In genomic region chr16:2529061-2529931, GRCh38 we compare ENCODE assay signal across 13 cellular contexts. TPM values are rescaled to one million over a fixed set of nuclear protein-coding genes. Genes with fewer than 3 reads are reported as not detected.
A peak's percentile ranks its signal among the peaks of the same experiment; 100 is the strongest.
DNase-seq lines count a peak whose midpoint lies in the region; FAIRE-seq and TF ChIP-seq lines count a peak whose summit lies in the region.
"Had no signal": no experiment of that assay in that cellular context is flagged by ENCODE, and none has a peak within 500 bp of the region (broad histone marks: within the 10 kb centered on the region; RNA-seq: fewer than 3 reads in every experiment).

No MANE protein-coding gene starts in this region.

- H3K27me3 ChIP-seq in neutrophil, result no peaks in the 10 kb centered on the region
- H3K27me3 ChIP-seq: Peyer's patch had no signal

- H3K36me3 ChIP-seq in neutrophil, result peaks cover 39% of the 10 kb centered on the region

- intact Hi-C loops in activated CD4-positive, alpha-beta memory T cell treated with anti-CD3 and anti-CD28 coated beads for 36 hours (cut with micrococcal nuclease), result no loop called here

- no peak overlapping the region for H3K27ac Mint-ChIP-seq in activated CD4-positive, alpha-beta memory T cell treated with anti-CD3 and anti-CD28 coated beads for 36 hours

- POLR2A ChIA-PET in activated CD4-positive, alpha-beta memory T cell treated with anti-CD3 and anti-CD28 coated beads for 36 hours (lab: Charles Lee), result interaction anchor here (5.1 kb wide), 1 partner anchor 10 kb away, joined by 43 read pairs; the partner anchor contains the start of gene AMDHD2

- peak overlapping the region; percentile 97 for H3K27ac ChIP-seq in neutrophil
- H3K27ac ChIP-seq: Peyer's patch had no signal

- H3K27me3 Mint-ChIP-seq in activated CD4-positive, alpha-beta memory T cell treated with anti-CD3 and anti-CD28 coated beads for 36 hours, result no peaks in the 10 kb centered on the region
- H3K27me3 Mint-ChIP-seq: activated naive CD8-positive, alpha-beta T cell treated with anti-CD3 and anti-CD28 coated beads, Interleukin-2, amount 10 ng/mL, durations not matched to agents 7 days and 5 days had no signal

- H3K36me3 Mint-ChIP-seq in activated CD4-positive, alpha-beta memory T cell treated with anti-CD3 and anti-CD28 coated beads for 36 hours, result peaks cover 8% of the 10 kb centered on the region

- no peaks in the 10 kb centered on the region for H3K9me3 Mint-ChIP-seq in activated CD4-positive, alpha-beta memory T cell treated with anti-CD3 and anti-CD28 coated beads for 36 hours
- H3K9me3 Mint-ChIP-seq: activated naive CD8-positive, alpha-beta T cell treated with anti-CD3 and anti-CD28 coated beads, Interleukin-2, amount 10 ng/mL, durations not matched to agents 7 days and 5 days had no signal

- H3K4me1 Mint-ChIP-seq in activated CD4-positive, alpha-beta memory T cell treated with anti-CD3 and anti-CD28 coated beads for 36 hours (ENCODE audit: low read depth), result peaks cover 17% of the 10 kb centered on the region

- TF ChIP-seq CTCF in epithelial cell of esophagus (IDR thresholded peaks at IDR 0.05; ENCODE audit: insufficient read depth, low read depth, low read length, missing control alignments), result peak; percentile 7
- no peak for TF ChIP-seq CTCF in neutrophil (IDR thresholded peaks at IDR 0.05)

- no peak for TF ChIP-seq POLR2A in GM12891 (IDR thresholded peaks at IDR 0.05; ENCODE audit: low read depth, low read length)

- peaks cover 56 to 65% of the 10 kb centered on the region in 2 experiments for H3K4me1 ChIP-seq in neutrophil (ENCODE audit: control insufficient read depth in 1 of 2, insufficient read depth in 1 of 2, low read depth in 1 of 2, low read length in 1 of 2)

- DNase-seq in D341Med (ENCODE audit: low spot score) (peak; percentile 67), HT1080 (ENCODE audit: low read depth) (peak; percentile 40), epithelial cell of esophagus (ENCODE audit: low read depth) (no peak), GM12891 (ENCODE audit: insufficient read length, low spot score) (no peak), hypothalamus (lab: John Stamatoyannopoulos, UW) (no peak)
- DNase-seq in activated CD4-positive, alpha-beta memory T cell treated with anti-CD3 and anti-CD28 coated beads for 36 hours, result no peak
- DNase-seq: activated naive CD8-positive, alpha-beta T cell treated with anti-CD3 and anti-CD28 coated beads, Interleukin-2, amount 10 ng/mL, durations not matched to agents 7 days and 5 days; Calu3; MV-4-11; NCI-H2171 had no signal

- no peak for FAIRE-seq in GM12891 (lab: Jason Lieb, UNC)

- H3K4me3 ChIP-seq in epithelial cell of esophagus (ENCODE audit: low read length), result no peak overlapping the region
- no peak overlapping the region for H3K4me3 ChIP-seq in neutrophil (ENCODE audit: low read depth in 1 of 2, low read length in 1 of 2)
- H3K4me3 ChIP-seq: Peyer's patch had no signal

- no peaks in the 10 kb centered on the region for H3K9me3 ChIP-seq in neutrophil
- H3K9me3 ChIP-seq: Peyer's patch had no signal

- CTCF ChIA-PET in activated CD4-positive, alpha-beta memory T cell treated with anti-CD3 and anti-CD28 coated beads for 36 hours (lab: Charles Lee), result no interaction called here

- H3K4me3 Mint-ChIP-seq in activated CD4-positive, alpha-beta memory T cell treated with anti-CD3 and anti-CD28 coated beads for 36 hours, result no peak overlapping the region
- H3K4me3 Mint-ChIP-seq: activated naive CD8-positive, alpha-beta T cell treated with anti-CD3 and anti-CD28 coated beads, Interleukin-2, amount 10 ng/mL, durations not matched to agents 7 days and 5 days had no signal

TF ChIP-seq in GM12891, 5 proteins besides CTCF, POLR2A, EP300 and RAD21:
- TF ChIP-seq POU2F2 (IDR thresholded peaks at IDR 0.05; ENCODE audit: low read depth, low read length) (no peak), SPI1 (IDR thresholded peaks at IDR 0.05; ENCODE audit: low read depth, low read length) (no peak), PAX5 (IDR thresholded peaks at IDR 0.05; ENCODE audit: insufficient read depth, low read length, severe bottlenecking) (no peak), TAF1 (IDR thresholded peaks at IDR 0.05; ENCODE audit: low read depth, low read length) (no peak), POLR2AphosphoS5 (IDR thresholded peaks at IDR 0.05; ENCODE audit: low read depth, low read length) (no peak)
TF ChIP-seq in GM12891: peak in this region for 0.

RNA-seq across cellular contexts. Expression of gene CEMP1, which starts 1.9 kb away (rescaled TPM):
- total RNA-seq in HT1080 (2014; rRNA removed; shearing (Covaris generic)), result not detected in 2 replicates
- not detected in 2 replicates for polyA plus RNA-seq in HT1080 (2015; cell fraction: cytosol; rRNA removed)
- polyA plus RNA-seq in HT1080 (2015; cell fraction: nucleus; rRNA removed), result not detected in 2 replicates
- 2.6 TPM for polyA plus RNA-seq in GM12891 (2012; ENCODE audit: low read depth, missing spikeins)
- not detected for total RNA-seq in activated CD4-positive, alpha-beta memory T cell treated with anti-CD3 and anti-CD28 coated beads for 36 hours
- total RNA-seq: cerebellum had no signal

RNA-seq across cellular contexts. Expression of gene PDPK1, which starts 8.5 kb away (rescaled TPM):
- 18.2 and 21.5 TPM in 2 replicates for total RNA-seq in HT1080 (2014; rRNA removed; shearing (Covaris generic))
- 16.7 and 20.0 TPM in 2 replicates for polyA plus RNA-seq in HT1080 (2015; cell fraction: cytosol; rRNA removed)
- 24.8 and 41.5 TPM in 2 replicates for polyA plus RNA-seq in HT1080 (2015; cell fraction: nucleus; rRNA removed)
- polyA plus RNA-seq in GM12891 (2012; ENCODE audit: low read depth, missing spikeins), result 12.6 TPM
- 10 to 100 TPM; 42.5 to 42.9 TPM for total RNA-seq in activated CD4-positive, alpha-beta memory T cell treated with anti-CD3 and anti-CD28 coated beads for 36 hours

RNA-seq across cellular contexts. Expression of gene AMDHD2, which starts 9.1 kb away (rescaled TPM):
- 40.4 and 44.9 TPM in 2 replicates for total RNA-seq in HT1080 (2014; rRNA removed; shearing (Covaris generic))
- 19.6 and 22.1 TPM in 2 replicates for polyA plus RNA-seq in HT1080 (2015; cell fraction: cytosol; rRNA removed)
- polyA plus RNA-seq in HT1080 (2015; cell fraction: nucleus; rRNA removed), result 112 and 117 TPM in 2 replicates
- polyA plus RNA-seq in GM12891 (2012; ENCODE audit: low read depth, missing spikeins), result 14.2 TPM
- 10 to 100 TPM; 28.3 to 30.5 TPM for total RNA-seq in activated CD4-positive, alpha-beta memory T cell treated with anti-CD3 and anti-CD28 coated beads for 36 hours

RNA-seq across cellular contexts. Expression of gene ATP6V0C, which starts 15.5 kb away (rescaled TPM):
- 35.8 and 147 TPM in 2 replicates for total RNA-seq in HT1080 (2014; rRNA removed; shearing (Covaris generic))
- 379 and 398 TPM in 2 replicates for polyA plus RNA-seq in HT1080 (2015; cell fraction: cytosol; rRNA removed)
- polyA plus RNA-seq in HT1080 (2015; cell fraction: nucleus; rRNA removed), result 138 and 144 TPM in 2 replicates
- polyA plus RNA-seq in GM12891 (2012; ENCODE audit: low read depth, missing spikeins), result 103 TPM
- 100 to 1,000 TPM; 111 to 115 TPM for total RNA-seq in activated CD4-positive, alpha-beta memory T cell treated with anti-CD3 and anti-CD28 coated beads for 36 hours

RNA-seq across cellular contexts. Expression of gene TBC1D24, which starts 54.4 kb away (rescaled TPM):
- 13.1 and 14.0 TPM in 2 replicates for total RNA-seq in HT1080 (2014; rRNA removed; shearing (Covaris generic))
- 5.6 and 6.0 TPM in 2 replicates for polyA plus RNA-seq in HT1080 (2015; cell fraction: cytosol; rRNA removed)
- polyA plus RNA-seq in HT1080 (2015; cell fraction: nucleus; rRNA removed), result 14.8 and 16.0 TPM in 2 replicates
- polyA plus RNA-seq in GM12891 (2012; ENCODE audit: low read depth, missing spikeins), result 1.1 TPM
- 10 to 100 TPM; 12.2 to 12.4 TPM for total RNA-seq in activated CD4-positive, alpha-beta memory T cell treated with anti-CD3 and anti-CD28 coated beads for 36 hours

Comparison
In these comparisons a context has a peak if more than half of its experiments do, and no peak if none do; other contexts are left out.
1. DNase-seq: peak in D341Med (single experiment) and HT1080 (single experiment); none in epithelial cell of esophagus (single experiment), GM12891 (single experiment), hypothalamus (0 of 51) and activated CD4-positive, alpha-beta memory T cell treated with anti-CD3 and anti-CD28 coated beads for 36 hours (single experiment).